32 cellular contexts compared by ENCODE assay signal in genomic region chr4:38442073-38442788, GRCh38.
"Had no signal": no experiment of that assay in that cellular context is flagged by ENCODE, and none has a peak within 500 bp of the region (broad histone marks: within the 10 kb centered on the region; RNA-seq: fewer than 3 reads in every experiment).

No MANE protein-coding gene starts in this region.

- H3K9me3 ChIP-seq: colonic mucosa, ovary, suprapubic skin, uterus had no signal

- ATAC-seq: esophagus mucosa; foreskin keratinocyte; gastroesophageal sphincter; heart right ventricle; left lobe of liver; naive thymus-derived CD8-positive, alpha-beta T cell; psoas muscle; right cardiac atrium; upper lobe of right lung had no signal

- H3K36me3 Mint-ChIP-seq: mesothelial cell of epicardium; stimulated activated naive B cell treated with anti-CD40 and anti-IgM and Interleukin-4, amounts not matched to agents 10 μg/mL and 1 μg/mL and 100 μg/mL, for 72 hours had no signal

- H3K27me3 ChIP-seq: colonic mucosa, gastroesophageal sphincter, heart right ventricle, ovary, suprapubic skin, transverse colon, upper lobe of right lung, uterus had no signal

- H3K4me1 Mint-ChIP-seq: endodermal cell, immature natural killer cell, mesothelial cell of epicardium had no signal

- H3K4me3 Mint-ChIP-seq: dendritic cell treated with granulocyte-macrophage colony-stimulating factor and Interleukin-4, amounts not matched to agents 40 ng/mL and 50 ng/mL, for 4 days; endodermal cell; immature natural killer cell; mesothelial cell of epicardium; naive thymus-derived CD8-positive, alpha-beta T cell; stimulated activated naive B cell treated with anti-CD40 and anti-IgM and Interleukin-4, amounts not matched to agents 10 μg/mL and 1 μg/mL and 100 μg/mL, for 72 hours; stimulated activated naive CD8-positive, alpha-beta T cell treated with anti-CD3 and anti-CD28 coated beads, Interleukin-15, Interleukin-2, amounts not matched to agents 100 ng/mL and 50 ng/mL, for 24 hours had no signal

- H3K4me3 ChIP-seq: colonic mucosa, gastroesophageal sphincter, heart right ventricle, lung, ovary, psoas muscle, skin epidermis, spleen, suprapubic skin, transverse colon, upper lobe of right lung, uterus had no signal

- H3K36me3 ChIP-seq: colonic mucosa, gastroesophageal sphincter, heart right ventricle, ovary, spleen, suprapubic skin, transverse colon, upper lobe of right lung, uterus had no signal

- H3K27ac ChIP-seq: colonic mucosa, epithelial cell of prostate, foreskin keratinocyte, gastroesophageal sphincter, heart right ventricle, ovary, psoas muscle, skin epidermis, spleen, suprapubic skin, transverse colon, upper lobe of right lung, uterus had no signal

- H3K27ac Mint-ChIP-seq: dendritic cell treated with granulocyte-macrophage colony-stimulating factor and Interleukin-4, amounts not matched to agents 40 ng/mL and 50 ng/mL, for 4 days; endodermal cell; immature natural killer cell; mesothelial cell of epicardium; stimulated activated naive B cell treated with anti-CD40 and anti-IgM and Interleukin-4, amounts not matched to agents 10 μg/mL and 1 μg/mL and 100 μg/mL, for 72 hours; stimulated activated naive CD8-positive, alpha-beta T cell treated with anti-CD3 and anti-CD28 coated beads, Interleukin-15, Interleukin-2, amounts not matched to agents 100 ng/mL and 50 ng/mL, for 24 hours had no signal

- DNase-seq: colonic mucosa; effector CD8-positive, alpha-beta T cell; endodermal cell; glutamatergic neuron; heart right ventricle; hippocampal formation; immature natural killer cell; islet precursor cell; mesenchymal stem cell; naive thymus-derived CD8-positive, alpha-beta T cell; occipital lobe; ovary; posterior cingulate gyrus; psoas muscle; right cardiac atrium; spleen; stimulated activated CD4-positive, alpha-beta T cell treated with anti-CD3 and anti-CD28 coated beads, Interleukin-4, amount 100 ng/mL, for 4 hours; stimulated activated naive B cell treated with anti-CD40 and anti-IgM and Interleukin-4, amounts not matched to agents 10 μg/mL and 1 μg/mL and 100 μg/mL, for 72 hours; transverse colon; upper lobe of right lung; uterus had no signal

- H3K4me1 ChIP-seq: colonic mucosa, foreskin keratinocyte, gastroesophageal sphincter, heart right ventricle, psoas muscle, spleen, suprapubic skin, transverse colon, upper lobe of right lung, uterus had no signal

- H3K27me3 Mint-ChIP-seq: dendritic cell treated with granulocyte-macrophage colony-stimulating factor and Interleukin-4, amounts not matched to agents 40 ng/mL and 50 ng/mL, for 4 days; naive thymus-derived CD8-positive, alpha-beta T cell; stimulated activated naive CD8-positive, alpha-beta T cell treated with anti-CD3 and anti-CD28 coated beads, Interleukin-15, Interleukin-2, amounts not matched to agents 100 ng/mL and 50 ng/mL, for 24 hours had no signal
